Comparison of ENCODE assay signal across 21 cellular contexts in genomic region chr18:21656402-21656801, GRCh38. TPM values are rescaled to one million over a fixed set of nuclear protein-coding genes. Genes with fewer than 3 reads are reported as not detected.
A peak's percentile ranks its signal among the peaks of the same experiment; 100 is the strongest.
DNase-seq lines count a peak whose midpoint lies in the region; ATAC-seq, FAIRE-seq and TF ChIP-seq lines count a peak whose summit lies in the region.
"Had no signal": no experiment of that assay in that cellular context is flagged by ENCODE, and none has a peak within 500 bp of the region (broad histone marks: within the 10 kb centered on the region; RNA-seq: fewer than 3 reads in every experiment).

No MANE protein-coding gene starts in this region.

- no peak for ATAC-seq in HG03571 (IDR thresholded peaks at IDR 0.05; ENCODE audit: unreplicated experiment)
- ATAC-seq: GM12878, left cardiac atrium had no signal

- H3K4me1 Mint-ChIP-seq in glutamatergic neuron (ENCODE audit: low read depth, unreplicated experiment), result no peaks in the 10 kb centered on the region
- H3K4me1 Mint-ChIP-seq: activated B cell treated with CpG ODN at 0.5 μM for 24 hours had no signal

- FAIRE-seq in HTR-8/SVneo (lab: Jason Lieb, UNC) (no peak), GM19239 (lab: Jason Lieb, UNC) (no peak)
- FAIRE-seq: GM12878 had no signal

- no peaks in the 10 kb centered on the region for H3K36me3 ChIP-seq in brain microvascular endothelial cell (replicated peaks)
- H3K36me3 ChIP-seq in adrenal gland (replicated peaks in 1 of 2), result peaks cover 0 to 5% of the 10 kb centered on the region in 2 donors
- H3K36me3 ChIP-seq: right atrium auricular region, uterus had no signal

- TF ChIP-seq POLR2A in adrenal gland (IDR thresholded peaks at IDR 0.05), result no peak

- in situ Hi-C loops in brain microvascular endothelial cell (cut with HindIII; ENCODE audit: low pct_ligation_motif_present, low sequenced_read_pairs), result no loop called here

- no peaks in the 10 kb centered on the region for H3K36me3 Mint-ChIP-seq in glutamatergic neuron (ENCODE audit: unreplicated experiment)

- peaks cover 2% of the 10 kb centered on the region for H3K9me3 Mint-ChIP-seq in glutamatergic neuron (ENCODE audit: unreplicated experiment)
- H3K9me3 Mint-ChIP-seq: activated B cell treated with CpG ODN at 0.5 μM for 24 hours; activated T-helper 2 cell treated with anti-CD3 and anti-CD28 coated beads, Interferon-gamma antibody, Interleukin-2, Interleukin-4, amounts not matched to agents 10 μg/mL and 5 μg/mL and 100 μg/mL, durations not matched to agents 14 hours and 24 hours and 36 hours; dendritic cell treated with granulocyte-macrophage colony-stimulating factor and Interleukin-4, amounts not matched to agents 40 ng/mL and 50 ng/mL, for 4 days had no signal

- no peaks in the 10 kb centered on the region for H3K4me1 ChIP-seq in adrenal gland (replicated peaks in 1 of 2)
- H3K4me1 ChIP-seq: ascending aorta, Caco-2, right atrium auricular region, uterus had no signal

- intact Hi-C loops in adrenal gland (cut with DNase I), result no loop called here

- no peaks in the 10 kb centered on the region for H3K9me3 ChIP-seq in adrenal gland (replicated peaks in 1 of 3)
- H3K9me3 ChIP-seq: ascending aorta, Caco-2, right atrium auricular region, uterus had no signal

- H3K27me3 Mint-ChIP-seq in glutamatergic neuron (ENCODE audit: unreplicated experiment), result peaks cover 4% of the 10 kb centered on the region
- H3K27me3 Mint-ChIP-seq: activated B cell treated with CpG ODN at 0.5 μM for 24 hours; dendritic cell treated with granulocyte-macrophage colony-stimulating factor and Interleukin-4, amounts not matched to agents 40 ng/mL and 50 ng/mL, for 4 days had no signal

- H3K4me3 Mint-ChIP-seq in glutamatergic neuron (ENCODE audit: unreplicated experiment), result no peak overlapping the region
- H3K4me3 Mint-ChIP-seq: activated B cell treated with CpG ODN at 0.5 μM for 24 hours; dendritic cell treated with granulocyte-macrophage colony-stimulating factor and Interleukin-4, amounts not matched to agents 40 ng/mL and 50 ng/mL, for 4 days had no signal

- H3K27ac ChIP-seq in brain microvascular endothelial cell, result peak overlapping the region; percentile 5
- H3K27ac ChIP-seq in adrenal gland, result no peak overlapping the region
- H3K27ac ChIP-seq: ascending aorta, right atrium auricular region, uterus had no signal

- H3K4me3 ChIP-seq in brain microvascular endothelial cell (ENCODE audit: low read depth, low read length) (no peak overlapping the region), adrenal gland (no peak overlapping the region)
- H3K4me3 ChIP-seq: ascending aorta, GM12878, right atrium auricular region, uterus had no signal

- TF ChIP-seq CTCF in brain microvascular endothelial cell (IDR thresholded peaks at IDR 0.05; ENCODE audit: low read depth, low read length, missing control alignments) (no peak), glutamatergic neuron (IDR thresholded peaks at IDR 0.05; ENCODE audit: partially characterized antibody, unreplicated experiment) (no peak), adrenal gland (IDR thresholded peaks at IDR 0.05) (no peak)

- DNase-seq in AG08395 (ENCODE audit: low spot score), result peak; percentile 13
- DNase-seq in HTR-8/SVneo (ENCODE audit: insufficient read length, low spot score), result peak; percentile 49
- DNase-seq in brain microvascular endothelial cell, result no peak
- no peak for DNase-seq in glutamatergic neuron
- DNase-seq in COR-L47 (lab: John Stamatoyannopoulos, UW), result no peak
- DNase-seq in adrenal gland, result no peak
- no peak for DNase-seq in GM19239 (ENCODE audit: insufficient read length, low spot score)
- DNase-seq: activated B cell treated with CpG ODN at 0.5 μM for 24 hours, Caco-2, left cardiac atrium, NCI-H2081 treated with DMSO at 0.1 percent for 48 hours, NCI-H524 treated with DMSO at 0.1 percent for 48 hours, SIG-M5, T-helper 2 cell, uterus had no signal

- H3K27me3 ChIP-seq in brain microvascular endothelial cell (replicated peaks) (no peaks in the 10 kb centered on the region), adrenal gland (no peaks in the 10 kb centered on the region)
- H3K27me3 ChIP-seq: ascending aorta, right atrium auricular region, uterus had no signal

- H3K27ac Mint-ChIP-seq in glutamatergic neuron (ENCODE audit: unreplicated experiment), result peak overlapping the region; percentile 38
- H3K27ac Mint-ChIP-seq: activated B cell treated with CpG ODN at 0.5 μM for 24 hours; activated T-helper 2 cell treated with anti-CD3 and anti-CD28 coated beads, Interferon-gamma antibody, Interleukin-2, Interleukin-4, amounts not matched to agents 10 μg/mL and 5 μg/mL and 100 μg/mL, durations not matched to agents 14 hours and 24 hours and 36 hours; dendritic cell treated with granulocyte-macrophage colony-stimulating factor and Interleukin-4, amounts not matched to agents 40 ng/mL and 50 ng/mL, for 4 days had no signal

RNA-seq across cellular contexts. Expression of gene SNRPD1, which starts 44.3 kb away (rescaled TPM):
- total RNA-seq in glutamatergic neuron (ENCODE audit: unreplicated experiment) (56.5 TPM), adrenal gland (10 to 100 TPM in 4 of 8 donors, 1 to 10 TPM in 4; 2.6 to 53.4 (median 15.3) TPM)
- polyA plus RNA-seq in adrenal gland, result 100 to 1,000 TPM in 1 of 3 donors, 10 to 100 TPM in 2; 12.2 to 104 (median 13.3) TPM

RNA-seq across cellular contexts. Expression of gene ABHD3, which starts 48.2 kb away (rescaled TPM):
- total RNA-seq in glutamatergic neuron (ENCODE audit: unreplicated experiment) (12.7 TPM), adrenal gland (10 to 100 TPM in 4 of 8 donors, 1 to 10 TPM in 4; 2.6 to 12.5 (median 9.7) TPM)
- polyA plus RNA-seq in adrenal gland, result 10 to 100 TPM in 2 of 3 donors, 1 to 10 TPM in 1; 8.5 to 13.4 (median 13.1) TPM

RNA-seq across cellular contexts. Expression of gene ESCO1, which starts 55.9 kb away (rescaled TPM):
- total RNA-seq in glutamatergic neuron (ENCODE audit: unreplicated experiment) (14.3 TPM), adrenal gland (10 to 100 TPM in 5 of 8 donors, 1 to 10 TPM in 3; 6.7 to 14.1 (median 11.0) TPM)
- polyA plus RNA-seq in adrenal gland, result 10 to 100 TPM in 2 of 3 donors, 1 to 10 TPM in 1; 9.4 to 16.8 (median 13.4) TPM

Comparison
In these comparisons a context has a peak if more than half of its experiments do, and no peak if none do; other contexts are left out.
1. DNase-seq: peak in AG08395 (single experiment) and HTR-8/SVneo (single experiment); none in brain microvascular endothelial cell (single experiment), glutamatergic neuron (single experiment), COR-L47 (single experiment), adrenal gland (0 of 7) and GM19239 (single experiment).